Comparison of ENCODE assay signal across 8 cellular contexts in the genomic region with DNA sequence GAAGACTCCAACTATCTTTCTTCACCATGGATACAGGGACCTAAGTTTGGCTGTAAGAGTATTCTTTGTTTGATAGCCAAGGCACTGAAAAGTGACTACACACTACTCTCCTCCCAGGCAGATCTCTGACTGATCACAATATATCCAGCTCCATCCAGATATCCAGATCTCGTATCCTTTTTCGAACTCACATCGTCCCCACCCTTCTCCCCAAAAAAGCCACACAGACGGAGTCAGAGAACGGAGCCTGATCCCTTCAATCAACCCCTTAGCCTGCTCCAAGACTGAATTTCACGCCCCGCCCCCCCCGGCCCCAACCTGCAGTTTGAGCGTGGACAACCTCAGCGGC. TPM values are rescaled to one million over a fixed set of nuclear protein-coding genes. Genes with fewer than 3 reads are reported as not detected.
A peak's percentile ranks its signal among the peaks of the same experiment; 100 is the strongest.
DNase-seq lines count a peak whose midpoint lies in the region; ATAC-seq and TF ChIP-seq lines count a peak whose summit lies in the region.

No MANE protein-coding gene starts in this region.

- peak overlapping the region; percentile 18 for H3K27ac ChIP-seq in A673 (ENCODE audit: low read depth, low read length, poor library complexity, severe bottlenecking)
- H3K27ac ChIP-seq in adrenal gland = peak overlapping the region in 4 of 5 donors; percentile 57 to 85 (median 66)
- H3K27ac ChIP-seq in testis = peak overlapping the region; percentile 59 to 64

- H3K27me3 ChIP-seq in A673 (replicated peaks; ENCODE audit: insufficient read depth, low read depth, low read length, poor library complexity) = no peaks in the 10 kb centered on the region
- H3K27me3 ChIP-seq in HAP-1 (ENCODE audit: low read depth) = no peaks in the 10 kb centered on the region
- H3K27me3 ChIP-seq in adrenal gland = no peaks in the 10 kb centered on the region
- H3K27me3 ChIP-seq in testis = no peaks in the 10 kb centered on the region

- H3K36me3 ChIP-seq in A673 (ENCODE audit: insufficient read depth, low read length, poor library complexity, severe bottlenecking) (no peaks in the 10 kb centered on the region), HAP-1 (replicated peaks) (no peaks in the 10 kb centered on the region; the same call in 1 of the 2 replicates), adrenal gland (replicated peaks in 1 of 2) (no peaks in the 10 kb centered on the region), testis (ENCODE audit: low read depth, missing control alignments) (no peaks in the 10 kb centered on the region)

- POLR2A ChIA-PET in A673 (lab: Charles Lee; ENCODE audit: low non-redundant PET) = no interaction called here

- CTCF ChIA-PET in A673 (lab: Charles Lee) = no interaction called here

- no TSS peak for BruUV-seq in A673 (replicated peaks; lab: Mats Ljungman, UMichigan)

- intact Hi-C loops in A673 (cut with micrococcal nuclease; ENCODE audit: unreplicated experiment) = no loop called here
- intact Hi-C loops in adrenal gland (cut with DNase I) = no loop called here
- intact Hi-C loops in left colon (cut with DNase I, micrococcal nuclease) = no loop called here
- intact Hi-C loops in testis (cut with DNase I; ENCODE audit: low total_unique reads) = no loop called here

- TF ChIP-seq POLR2A in adrenal gland (IDR thresholded peaks at IDR 0.05) = no peak
- no peak for TF ChIP-seq POLR2A in testis (IDR thresholded peaks at IDR 0.05)

- H3K4me1 ChIP-seq in A673 (ENCODE audit: insufficient read depth, low read length, poor library complexity, severe bottlenecking) = peaks cover 6% of the 10 kb centered on the region
- peaks cover 7% of the 10 kb centered on the region for H3K4me1 ChIP-seq in HAP-1
- peaks cover 0 to 14% of the 10 kb centered on the region in 2 donors for H3K4me1 ChIP-seq in adrenal gland (replicated peaks in 1 of 2)
- H3K4me1 ChIP-seq in testis = no peaks in the 10 kb centered on the region

- peak; percentile 8 for ATAC-seq in left colon

- TF ChIP-seq CTCF in A673 (conservative IDR thresholded peaks at IDR 0.05; ENCODE audit: low read depth, low read length) = no peak
- no peak for TF ChIP-seq CTCF in adrenal gland (IDR thresholded peaks at IDR 0.05)
- TF ChIP-seq CTCF in testis (IDR thresholded peaks at IDR 0.05) = no peak

- DNase-seq in A673 (ENCODE audit: low spot score) = no peak
- no peak for DNase-seq in HAP-1 (ENCODE audit: low spot score in 2 of 2)
- no peak for DNase-seq in adrenal gland
- no peak for DNase-seq in left colon
- DNase-seq in testis = no peak
- no peak for DNase-seq in DMS79 treated with DMSO at 0.1 percent for 48 hours (lab: John Stamatoyannopoulos, UW)
- no peak for DNase-seq in NCI-H226
- no peak for DNase-seq in HPDE6-E6E7 (ENCODE audit: extremely low spot score)

- H3K9me3 ChIP-seq in A673 (ENCODE audit: low read depth, low read length, poor library complexity, severe bottlenecking) = no peaks in the 10 kb centered on the region
- peaks cover 9% of the 10 kb centered on the region; the same call in 1 of the 2 replicates for H3K9me3 ChIP-seq in HAP-1
- H3K9me3 ChIP-seq in adrenal gland (replicated peaks in 1 of 3) = no peaks in the 10 kb centered on the region
- H3K9me3 ChIP-seq in testis = no peaks in the 10 kb centered on the region

- 0 to 3% (median 0%) methylated on average over 8 to 10 of the region's 10 CpGs for WGBS in adrenal gland, 4 donors
- 0 to 2% methylated on average over 6 to 10 of the region's 10 CpGs for WGBS in testis, 2 donors

- H3K4me3 ChIP-seq in A673 (ENCODE audit: low read depth, low read length, poor library complexity, severe bottlenecking) (peak overlapping the region; percentile 87), HAP-1 (peak overlapping the region; percentile 93), adrenal gland (peak overlapping the region; percentile 29 to 92 (median 82)), testis (peak overlapping the region; percentile 80 to 89)

- in situ Hi-C loops in HAP-1 (cut with MboI; ENCODE audit: low sequenced_read_pairs) = no loop called here

RNA-seq across cellular contexts. Expression of a gene that starts 0.5 kb away (rescaled TPM):
- 30.6 and 33.2 TPM in 2 replicates for total RNA-seq in A673 (2021)
- total RNA-seq in adrenal gland = 10 to 100 TPM in 6 of 8 donors, 1 to 10 TPM in 2; 9.4 to 25.3 (median 16.9) TPM
- polyA plus RNA-seq in adrenal gland = 10 to 100 TPM; 16.9 to 26.1 (median 19.0) TPM
- total RNA-seq in left colon = 10 to 100 TPM in 1 of 2 donors, 1 to 10 TPM in 1; 9.6 to 14.1 TPM
- total RNA-seq in testis = 10 to 100 TPM; 36.8 to 74.2 TPM
- polyA plus RNA-seq in testis (ENCODE audit: insufficient read depth, low read depth, low replicate concordance) = 63.7 TPM

RNA-seq across cellular contexts. Expression of a gene that starts 0.6 kb away (rescaled TPM):
- total RNA-seq in A673 (2021) (26.0 and 29.0 TPM in 2 replicates), adrenal gland (10 to 100 TPM; 17.0 to 35.5 (median 21.9) TPM), left colon (1 to 10 TPM; 8.5 to 9.8 TPM), testis (100 to 1,000 TPM in 1 of 2 donors, 10 to 100 TPM in 1; 50.5 to 123 TPM)
- polyA plus RNA-seq in adrenal gland (10 to 100 TPM; 34.1 to 74.1 (median 55.0) TPM), testis (ENCODE audit: insufficient read depth, low read depth, low replicate concordance) (279 TPM)

RNA-seq across cellular contexts. Expression of a gene that starts 14.5 kb away (rescaled TPM):
- 0.09 and 0.35 TPM in 2 replicates for total RNA-seq in A673 (2021)
- 1 to 10 TPM in 5 of 8 donors, under 1 TPM in 3; 0.49 to 8.3 (median 1.5) TPM for total RNA-seq in adrenal gland
- 1 to 10 TPM; 1.5 to 2.1 (median 2.1) TPM for polyA plus RNA-seq in adrenal gland
- total RNA-seq in left colon = under 1 TPM; 0.37 to 0.67 TPM
- total RNA-seq in testis = 1 to 10 TPM; 5.9 to 6.2 TPM
- polyA plus RNA-seq in testis (ENCODE audit: insufficient read depth, low read depth, low replicate concordance) = 16.7 TPM
